ENCODE assay signal across 9 cellular contexts in genomic region chr9:19378154-19378553, GRCh38. TPM values are rescaled to one million over a fixed set of nuclear protein-coding genes. Genes with fewer than 3 reads are reported as not detected.
DNase-seq lines count a peak whose midpoint lies in the region; ATAC-seq, FAIRE-seq and TF ChIP-seq lines count a peak whose summit lies in the region.
"Had no signal": no experiment of that assay in that cellular context is flagged by ENCODE, and none has a peak within 500 bp of the region (broad histone marks: within the 10 kb centered on the region; RNA-seq: fewer than 3 reads in every experiment).

No MANE protein-coding gene starts in this region.

- peaks cover 37% of the 10 kb centered on the region for H3K79me2 ChIP-seq in keratinocyte (ENCODE audit: control insufficient read depth, insufficient read depth, low read length)

- peaks cover 54 to 77% of the 10 kb centered on the region in 2 donors for H3K36me3 Mint-ChIP-seq in activated naive CD4-positive, alpha-beta T cell treated with anti-CD3 and anti-CD28 coated beads, Interleukin-2, amount 50 U/mL, for 72 hours

- peaks cover 29% of the 10 kb centered on the region for H3K4me1 ChIP-seq in keratinocyte (ENCODE audit: control insufficient read depth, extremely low read depth, insufficient read depth, low read length)
- peaks cover 17 to 34% (median 22%) of the 10 kb centered on the region in 4 donors for H3K4me1 ChIP-seq in upper lobe of left lung

- peak overlapping the region; percentile 87 for H3K4me2 ChIP-seq in keratinocyte (ENCODE audit: control insufficient read depth, extremely low read depth, insufficient read depth, low read depth, low read length)

- peaks cover 16 to 48% of the 10 kb centered on the region in 2 experiments for H3K36me3 ChIP-seq in keratinocyte (ENCODE audit: control insufficient read depth in 2 of 2, extremely low read depth in 1 of 2, insufficient read depth in 2 of 2, low read length in 2 of 2)
- H3K36me3 ChIP-seq in upper lobe of left lung, result peaks cover 14 to 55% (median 42%) of the 10 kb centered on the region in 4 donors

- H3K9me1 ChIP-seq in keratinocyte (ENCODE audit: control insufficient read depth, extremely low read depth, insufficient read depth, low read length), result no peaks in the 10 kb centered on the region

- peak; percentile 25 for DNase-seq in stimulated activated CD4-positive, alpha-beta T cell treated with anti-CD3 and anti-CD28 coated beads, Interleukin-15, amount 100 ng/mL, for 24 hours
- no peak for DNase-seq in stimulated activated CD4-positive, alpha-beta T cell treated with anti-CD3 and anti-CD28 coated beads, Interleukin-2, amount 100 ng/mL, for 48 hours
- DNase-seq in activated naive CD4-positive, alpha-beta T cell treated with anti-CD3 and anti-CD28 coated beads, Interleukin-2, amount 50 U/mL, for 72 hours (ENCODE audit: low spot score in 2 of 2), result no peak
- DNase-seq in keratinocyte (ENCODE audit: low read depth, low spot score) (no peak), GM20000 (ENCODE audit: low spot score) (no peak), upper lobe of left lung (no peak), AG20443 (ENCODE audit: low spot score) (no peak)

- H3K9me3 Mint-ChIP-seq in activated naive CD4-positive, alpha-beta T cell treated with anti-CD3 and anti-CD28 coated beads, Interleukin-2, amount 50 U/mL, for 72 hours, result no peaks in the 10 kb centered on the region

- no peak for TF ChIP-seq EP300 in upper lobe of left lung (IDR thresholded peaks at IDR 0.05)

- TF ChIP-seq CTCF in keratinocyte (optimal IDR thresholded peaks at IDR 0.05 in 1 of 3, IDR thresholded peaks at IDR 0.05 in 1 of 3, conservative IDR thresholded peaks at IDR 0.05 in 1 of 3; ENCODE audit: extremely low read depth in 1 of 3, insufficient read depth in 2 of 3, low read length in 3 of 3) (no peak), GM20000 (IDR thresholded peaks at IDR 0.05; ENCODE audit: extremely low read depth, missing control alignments) (no peak), upper lobe of left lung (IDR thresholded peaks at IDR 0.05) (no peak)

- H3K9me3 ChIP-seq in keratinocyte (ENCODE audit: control insufficient read depth, low read depth, low read length) (no peaks in the 10 kb centered on the region), upper lobe of left lung (no peaks in the 10 kb centered on the region)

- H3K4me3 ChIP-seq in keratinocyte (ENCODE audit: control insufficient read depth in 2 of 3, extremely low read depth in 1 of 3, insufficient read depth in 2 of 3, low read depth in 1 of 3, low read length in 3 of 3) (peak overlapping the region; percentile 76 to 98 (median 95)), upper lobe of left lung (peak overlapping the region in 2 of 4 donors; percentile 68 to 73)

- 54 to 57% methylated on average over 5 of the region's 5 CpGs for WGBS in upper lobe of left lung, 2 donors

- peak overlapping the region; percentile 100 for H3K27ac Mint-ChIP-seq in activated naive CD4-positive, alpha-beta T cell treated with anti-CD3 and anti-CD28 coated beads, Interleukin-2, amount 50 U/mL, for 72 hours

- no peak for TF ChIP-seq POLR2A in upper lobe of left lung (IDR thresholded peaks at IDR 0.05)

- no peaks in the 10 kb centered on the region for H3K27me3 ChIP-seq in keratinocyte (ENCODE audit: control insufficient read depth, extremely low read depth, insufficient read depth, low read length)
- H3K27me3 ChIP-seq in upper lobe of left lung, result no peaks in the 10 kb centered on the region

- peak overlapping the region; percentile 92 for H3K27ac ChIP-seq in keratinocyte (ENCODE audit: control insufficient read depth, insufficient read depth, low read length)
- H3K27ac ChIP-seq in upper lobe of left lung, result peak overlapping the region in 2 of 4 donors; percentile 2 to 7

- H2AFZ ChIP-seq in keratinocyte (ENCODE audit: control insufficient read depth, low read length), result no peak overlapping the region

- no peak for FAIRE-seq in keratinocyte (lab: Jason Lieb, UNC)
- FAIRE-seq: G401.6 had no signal

- peaks cover 21% of the 10 kb centered on the region for H4K20me1 ChIP-seq in keratinocyte (ENCODE audit: control insufficient read depth, extremely low read depth, insufficient read depth, low read length)

- dilution Hi-C loops in keratinocyte (cut with MboI; ENCODE audit: extremely low pct_ligation_motif_present, low sequenced_read_pairs), result loop anchor here (10.0 kb wide), 1 partner anchor 77 kb away; no protein-coding TSS in a partner anchor

- ATAC-seq in activated naive CD4-positive, alpha-beta T cell treated with anti-CD3 and anti-CD28 coated beads, Interleukin-2, amount 50 U/mL, for 72 hours, result no peak
- no peak for ATAC-seq in upper lobe of left lung (ENCODE audit: low FRiP score in 2 of 2)
- no peak for ATAC-seq in HG03280 (IDR thresholded peaks at IDR 0.05; ENCODE audit: unreplicated experiment)

- peak overlapping the region; percentile 98 for H3K9ac ChIP-seq in keratinocyte (ENCODE audit: control insufficient read depth, extremely low read depth, insufficient read depth, low read length)

RNA-seq across cellular contexts. Expression of gene RPS6, which starts 1.9 kb away (rescaled TPM):
- 1,000 to 10,000 TPM; 2,954 to 3,448 TPM for total RNA-seq in activated naive CD4-positive, alpha-beta T cell treated with anti-CD3 and anti-CD28 coated beads, Interleukin-2, amount 50 U/mL, for 72 hours
- polyA plus RNA-seq in keratinocyte, result 1,903 to 3,423 TPM (median 2,013 TPM) in 3 replicates
- 2,401 TPM for polyA plus RNA-seq in keratinocyte (2011; ENCODE audit: low read depth)
- polyA plus RNA-seq in keratinocyte (2011; cell fraction: cytosol; rRNA removed), result 3,013 and 3,358 TPM in 2 replicates
- polyA plus RNA-seq in keratinocyte (2011; cell fraction: nucleus; rRNA removed), result 662 and 843 TPM in 2 replicates
- polyA plus RNA-seq in keratinocyte (2012; ENCODE audit: low replicate concordance), result 1,771 and 2,753 TPM in 2 replicates
- polyA minus RNA-seq in keratinocyte, result 193 to 899 TPM (median 839 TPM) in 3 replicates
- 557 TPM for polyA minus RNA-seq in keratinocyte (2011; cell fraction: cytosol; rRNA and poly(A)+ RNA removed)
- polyA minus RNA-seq in keratinocyte (2011; cell fraction: nucleus; rRNA and poly(A)+ RNA removed), result 114 and 179 TPM in 2 replicates
- total RNA-seq in upper lobe of left lung, result 1,000 to 10,000 TPM in 3 of 6 donors, 100 to 1,000 TPM in 3; 664 to 1,586 (median 1,027) TPM

RNA-seq across cellular contexts. Expression of gene ACER2, which starts 30.7 kb away (rescaled TPM):
- 1 to 10 TPM; 1.2 to 4.3 TPM for total RNA-seq in activated naive CD4-positive, alpha-beta T cell treated with anti-CD3 and anti-CD28 coated beads, Interleukin-2, amount 50 U/mL, for 72 hours
- polyA plus RNA-seq in keratinocyte, result 3.2 to 4.3 TPM (median 4.2 TPM) in 3 replicates
- polyA plus RNA-seq in keratinocyte (2011; ENCODE audit: low read depth), result 0.31 TPM
- polyA plus RNA-seq in keratinocyte (2011; cell fraction: cytosol; rRNA removed), result 1.7 and 3.3 TPM in 2 replicates
- polyA plus RNA-seq in keratinocyte (2011; cell fraction: nucleus; rRNA removed), result 6.0 and 7.2 TPM in 2 replicates
- 2.2 and 2.9 TPM in 2 replicates for polyA plus RNA-seq in keratinocyte (2012; ENCODE audit: low replicate concordance)
- polyA minus RNA-seq in keratinocyte, result 5.7 to 13.7 TPM (median 13.1 TPM) in 3 replicates
- polyA minus RNA-seq in keratinocyte (2011; cell fraction: cytosol; rRNA and poly(A)+ RNA removed), result 3.5 TPM
- polyA minus RNA-seq in keratinocyte (2011; cell fraction: nucleus; rRNA and poly(A)+ RNA removed), result 10.4 and 11.4 TPM in 2 replicates
- 1 to 10 TPM; 3.2 to 9.4 (median 4.5) TPM for total RNA-seq in upper lobe of left lung
